In genomic region chr7:135281363-135281949, GRCh38 we compare ENCODE assay signal across 8 cellular contexts. TPM values are rescaled to one million over a fixed set of nuclear protein-coding genes. Genes with fewer than 3 reads are reported as not detected.
DNase-seq lines count a peak whose midpoint lies in the region; ATAC-seq, FAIRE-seq and TF ChIP-seq lines count a peak whose summit lies in the region.

No MANE protein-coding gene starts in this region.

- H3K27ac ChIP-seq in ascending aorta (no peak overlapping the region), small intestine (ENCODE audit: low read depth in 1 of 2, low read length in 1 of 2) (no peak overlapping the region)

- H3K4me3 ChIP-seq in ascending aorta (no peak overlapping the region), small intestine (ENCODE audit: low read depth in 1 of 2, low read length in 2 of 2) (no peak overlapping the region)

- FAIRE-seq in small intestine (lab: Jason Lieb, UNC) = peak; percentile 15

- WGBS in small intestine, 3 donors = 7 to 8% (median 8%) methylated on average over 7 of the region's 7 CpGs

- H3K9me3 ChIP-seq in ascending aorta (no peaks in the 10 kb centered on the region), small intestine (ENCODE audit: control insufficient read depth, low read depth) (no peaks in the 10 kb centered on the region)

- intact Hi-C loops in Right ventricle myocardium inferior (cut with DNase I) = loop anchor here (1.0 to 2.0 kb wide), 4 partner anchors 61 to 364 kb away; partner anchors contain the start of gene CNOT4
- intact Hi-C loops in cardiac septum (cut with DNase I) = loop anchor here (1.0 to 5.0 kb wide), 4 partner anchors 51 to 361 kb away; partner anchors contain the start of gene NUP205
- intact Hi-C loops in ascending aorta (cut with DNase I) = loop anchor here (2.0 kb wide), 2 partner anchors 277 to 363 kb away; no protein-coding TSS in a partner anchor

- H3K27me3 ChIP-seq in ascending aorta (no peaks in the 10 kb centered on the region), small intestine (ENCODE audit: control insufficient read depth in 2 of 2, insufficient read depth in 2 of 2, low read length in 2 of 2) (no peaks in the 10 kb centered on the region)

- H3K4me1 ChIP-seq in ascending aorta = no peaks in the 10 kb centered on the region
- no peaks in the 10 kb centered on the region for H3K4me1 ChIP-seq in small intestine (ENCODE audit: control insufficient read depth in 2 of 2, insufficient read depth in 1 of 2, low read depth in 1 of 2, low read length in 1 of 2)

- DNase-seq in Right ventricle myocardium inferior (ENCODE audit: missing footprints) (no peak), cardiac septum (ENCODE audit: low spot score) (no peak), NCI-H1694 treated with DMSO at 0.1 percent for 48 hours (lab: John Stamatoyannopoulos, UW) (peak; percentile 70), T-helper 2 cell (peak in 4 of 5 experiments; percentile 52 to 90 (median 60)), ascending aorta (ENCODE audit: low spot score in 2 of 2) (peak in 1 of 2 donors; percentile 87), hippocampal formation (lab: John Stamatoyannopoulos, UW) (peak; percentile 81 to 89), small intestine (peak; percentile 86)

- TF ChIP-seq CTCF in ascending aorta (IDR thresholded peaks at IDR 0.05) = peak; percentile 88 to 95 (median 91)

- no peaks in the 10 kb centered on the region for H3K36me3 ChIP-seq in ascending aorta
- H3K36me3 ChIP-seq in small intestine (ENCODE audit: control insufficient read depth in 2 of 2, insufficient read depth in 2 of 2, low read length in 2 of 2) = no peaks in the 10 kb centered on the region

- ATAC-seq in Right ventricle myocardium inferior (peak; percentile 94), HG02885 (IDR thresholded peaks at IDR 0.05; ENCODE audit: poor library complexity, unreplicated experiment) (peak; percentile 97)

RNA-seq across cellular contexts. Expression of gene STRA8, which starts 47.8 kb away (rescaled TPM):
- total RNA-seq in Right ventricle myocardium inferior (not detected), cardiac septum (not detected), ascending aorta (not detected)
- polyA plus RNA-seq in small intestine = not detected

Comparison
In these comparisons a context has a peak if more than half of its experiments do, and no peak if none do; other contexts are left out.
1. DNase-seq: peak in NCI-H1694 treated with DMSO at 0.1 percent for 48 hours (single experiment), T-helper 2 cell (4 of 5), hippocampal formation (2 of 2) and small intestine (single experiment); none in Right ventricle myocardium inferior (single experiment) and cardiac septum (single experiment).